8 cellular contexts compared by ENCODE assay signal in the genomic region with DNA sequence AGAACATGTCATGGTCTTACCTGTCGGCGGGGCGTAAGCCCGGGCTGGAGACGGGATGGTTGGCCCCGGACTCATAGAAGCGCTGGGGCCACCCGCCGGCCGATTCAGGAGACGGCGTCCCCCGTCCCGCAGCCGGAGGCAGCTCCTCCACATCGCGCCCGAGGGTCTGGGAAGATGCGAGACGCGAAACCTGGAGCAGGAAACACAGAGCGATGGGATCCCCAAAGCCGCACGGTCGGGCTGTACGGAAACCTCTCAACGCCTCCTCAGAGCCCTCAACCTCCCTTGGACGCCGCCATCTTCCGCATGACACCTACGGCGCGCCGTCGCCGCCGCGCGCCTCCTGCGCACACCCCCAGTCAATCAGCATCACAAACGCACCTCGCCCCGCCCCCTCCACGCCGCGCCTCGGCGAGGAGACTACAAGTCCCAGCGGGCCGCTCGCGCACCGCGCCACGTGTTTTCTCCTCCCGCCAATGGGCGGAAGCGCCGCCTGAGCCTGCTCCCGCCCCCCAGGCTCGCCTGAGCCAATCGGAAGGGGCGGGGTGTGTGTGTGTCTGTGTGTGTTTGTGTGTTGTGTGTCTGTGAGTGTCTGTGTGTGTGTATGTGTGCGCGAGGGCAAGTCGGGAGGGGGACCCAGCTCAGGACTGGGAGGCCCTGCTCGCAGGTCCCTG. TPM values are rescaled to one million over a fixed set of nuclear protein-coding genes. Genes with fewer than 3 reads are reported as not detected.
A peak's percentile ranks its signal among the peaks of the same experiment; 100 is the strongest.
DNase-seq lines count a peak whose midpoint lies in the region; ATAC-seq and TF ChIP-seq lines count a peak whose summit lies in the region.

A gene (minus strand): TSS at position 308 of the 674 bp plus-strand sequence. CDS start 155 bp downstream, at position 153.
A gene (plus strand): TSS at position 548 of the 674 bp plus-strand sequence. CDS start 57 bp downstream, at position 605.

- peak; percentile 88 for ATAC-seq in GM19324 (IDR thresholded peaks at IDR 0.05; ENCODE audit: low FRiP score, unreplicated experiment)
- peak; percentile 88 for ATAC-seq in HG03460 (IDR thresholded peaks at IDR 0.05; ENCODE audit: unreplicated experiment)
- ATAC-seq in left colon: peak; percentile 95

- H3K27ac Mint-ChIP-seq in activated CD4-positive, alpha-beta T cell treated with anti-CD3 and anti-CD28 coated beads, Interleukin-2, amount 10 ng/mL, durations not matched to agents 24 days and 14 days: peak within 1 kb of the TSS; percentile 92

- DNase-seq in C1 segment of cervical spinal cord (lab: John Stamatoyannopoulos, UW): peak; percentile 93 to 99 (median 98)
- peak; percentile 92 to 98 for DNase-seq in NCI-H526 (lab: John Stamatoyannopoulos, UW)
- peak; percentile 100 for DNase-seq in activated CD4-positive, alpha-beta T cell treated with anti-CD3 and anti-CD28 coated beads, Interleukin-2, amount 10 ng/mL, durations not matched to agents 24 days and 14 days
- peak; percentile 99 for DNase-seq in coronary artery (ENCODE audit: low spot score)
- peak; percentile 99 to 100 for DNase-seq in left colon
- DNase-seq in stimulated activated CD4-positive, alpha-beta T cell treated with anti-CD3 and anti-CD28 coated beads, Interleukin-1b, Interleukin-23, amount 100 ng/mL, for 4 hours (ENCODE audit: low read depth in 2 of 2): peak; percentile 99

- no peaks in the 10 kb centered on the region for H3K27me3 Mint-ChIP-seq in activated CD4-positive, alpha-beta T cell treated with anti-CD3 and anti-CD28 coated beads, Interleukin-2, amount 10 ng/mL, durations not matched to agents 24 days and 14 days

- H3K9me3 Mint-ChIP-seq in activated CD4-positive, alpha-beta T cell treated with anti-CD3 and anti-CD28 coated beads, Interleukin-2, amount 10 ng/mL, durations not matched to agents 24 days and 14 days: no peaks in the 10 kb centered on the region

- peak within 1 kb of the TSS; percentile 95 for H3K4me3 ChIP-seq in coronary artery

- peak within 1 kb of the TSS; percentile 93 for H3K4me3 Mint-ChIP-seq in activated CD4-positive, alpha-beta T cell treated with anti-CD3 and anti-CD28 coated beads, Interleukin-2, amount 10 ng/mL, durations not matched to agents 24 days and 14 days

- peak within 1 kb of the TSS; percentile 68 to 90 for H3K27ac ChIP-seq in coronary artery

- no peak for TF ChIP-seq CTCF in coronary artery (IDR thresholded peaks at IDR 0.05)

- H3K36me3 Mint-ChIP-seq in activated CD4-positive, alpha-beta T cell treated with anti-CD3 and anti-CD28 coated beads, Interleukin-2, amount 10 ng/mL, durations not matched to agents 24 days and 14 days (ENCODE audit: low read depth): peaks cover 19% of the 10 kb centered on the region

- intact Hi-C loops in activated CD4-positive, alpha-beta T cell treated with anti-CD3 and anti-CD28 coated beads, Interleukin-2, amount 10 ng/mL, durations not matched to agents 24 days and 14 days (cut with micrococcal nuclease): loop anchor here (1.0 to 10.0 kb wide), 8 partner anchors 67 to 544 kb away; a partner anchor contains a TSS
- intact Hi-C loops in left colon (cut with DNase I, micrococcal nuclease): loop anchor here in 1 of 2 donors (10.0 kb wide), 1 partner anchor 144 kb away; no protein-coding TSS in a partner anchor

- H3K4me1 Mint-ChIP-seq in activated CD4-positive, alpha-beta T cell treated with anti-CD3 and anti-CD28 coated beads, Interleukin-2, amount 10 ng/mL, durations not matched to agents 24 days and 14 days: peaks cover 39% of the 10 kb centered on the region

RNA-seq across cellular contexts. Expression of the first gene that starts in this region (rescaled TPM):
- 31.9 and 33.1 TPM in 2 replicates for total RNA-seq in activated CD4-positive, alpha-beta T cell treated with anti-CD3 and anti-CD28 coated beads, Interleukin-2, amount 10 ng/mL, durations not matched to agents 24 days and 14 days
- total RNA-seq in left colon: 10 to 100 TPM; 29.0 to 32.0 TPM

RNA-seq across cellular contexts. Expression of the second gene that starts in this region (rescaled TPM):
- 9.6 and 11.3 TPM in 2 replicates for total RNA-seq in activated CD4-positive, alpha-beta T cell treated with anti-CD3 and anti-CD28 coated beads, Interleukin-2, amount 10 ng/mL, durations not matched to agents 24 days and 14 days
- 1 to 10 TPM; 4.7 to 7.0 TPM for total RNA-seq in left colon

Comparison
In these comparisons a context has a peak if more than half of its experiments do, and no peak if none do; other contexts are left out.
1. Peak in every context shown above with its lines: DNase-seq, ATAC-seq, H3K4me3 ChIP-seq and H3K27ac ChIP-seq.